8 cellular contexts compared by ENCODE assay signal in the genomic region with DNA sequence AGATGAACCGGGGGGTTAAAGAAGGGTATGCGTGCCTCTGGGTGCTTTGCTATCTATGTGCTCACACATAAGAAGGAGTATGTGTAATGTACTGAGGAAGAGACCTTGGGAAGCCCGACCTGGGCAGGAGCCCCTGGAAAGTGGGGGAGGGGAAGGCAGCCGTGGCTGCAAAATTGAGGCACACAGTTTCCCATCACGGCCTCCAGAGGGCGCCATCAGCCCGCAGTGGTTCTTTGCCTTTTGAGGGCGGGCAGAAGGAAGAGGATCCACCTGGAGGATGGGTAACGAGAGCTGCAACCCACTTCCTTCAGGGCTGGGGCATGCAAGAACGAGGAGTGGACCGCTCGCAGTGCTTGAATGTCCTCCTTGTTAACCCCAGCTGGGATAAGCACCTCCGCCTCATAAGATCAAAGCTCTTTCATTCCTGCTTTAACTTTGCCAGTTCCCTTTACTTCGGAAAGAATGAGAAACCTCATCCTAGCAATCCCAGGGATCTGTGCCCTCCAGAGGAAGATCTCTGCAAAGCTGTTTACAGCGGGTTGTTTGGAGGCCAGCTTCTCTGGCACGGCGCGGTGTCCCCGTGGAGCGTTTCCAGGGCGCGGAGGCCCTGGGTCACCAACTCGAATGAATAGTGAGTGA.
DNase-seq lines count a peak whose midpoint lies in the region; ATAC-seq and FAIRE-seq lines count a peak whose summit lies in the region.

No MANE protein-coding gene starts in this region.

- H3K9ac ChIP-seq in Karpas-422 (ENCODE audit: low read length) = no peak overlapping the region
- H3K9ac ChIP-seq in stomach smooth muscle (ENCODE audit: low read length in 2 of 2) = peak overlapping the region; percentile 13 to 66

- no peaks in the 10 kb centered on the region for H3K9me2 ChIP-seq in Karpas-422 (replicated peaks; ENCODE audit: insufficient read depth, low read length)

- no peaks in the 10 kb centered on the region for H3K79me2 ChIP-seq in Karpas-422 (ENCODE audit: low read length)

- no peaks in the 10 kb centered on the region for H4K20me1 ChIP-seq in Karpas-422 (ENCODE audit: insufficient read depth, low read depth, low read length)

- no peaks in the 10 kb centered on the region for H3K9me3 ChIP-seq in Karpas-422 (ENCODE audit: low read length)
- peaks cover 1% of the 10 kb centered on the region for H3K9me3 ChIP-seq in neuron (ENCODE audit: low read length)
- H3K9me3 ChIP-seq in stomach smooth muscle (ENCODE audit: control insufficient read depth in 2 of 2, low read length in 2 of 2) = no peaks in the 10 kb centered on the region

- H3K4me2 ChIP-seq in Karpas-422 (ENCODE audit: low read depth, low read length, poor library complexity, severe bottlenecking) = no peak overlapping the region

- H2AFZ ChIP-seq in Karpas-422 (ENCODE audit: low read length) (no peak overlapping the region), neuron (ENCODE audit: low read depth, low read length) (peak overlapping the region; percentile 50)

- H3K36me3 ChIP-seq in Karpas-422 (ENCODE audit: insufficient read depth, low read length) (no peaks in the 10 kb centered on the region), neuron (ENCODE audit: insufficient read depth, low read length) (no peaks in the 10 kb centered on the region), stomach smooth muscle (ENCODE audit: control insufficient read depth in 2 of 2, insufficient read depth in 2 of 2, low read length in 2 of 2) (no peaks in the 10 kb centered on the region)

- H3K27ac ChIP-seq in Karpas-422 (ENCODE audit: low read length) = no peak overlapping the region
- H3K27ac ChIP-seq in stomach smooth muscle (ENCODE audit: low read length) = peak overlapping the region; percentile 11

- peak; percentile 86 for ATAC-seq in GM21723 (IDR thresholded peaks at IDR 0.05; ENCODE audit: unreplicated experiment)

- FAIRE-seq in frontal cortex (lab: Jason Lieb, UNC) = no peak

- H3K4me1 ChIP-seq in Karpas-422 (ENCODE audit: low read length) (no peaks in the 10 kb centered on the region), neuron (ENCODE audit: insufficient read depth, low read length) (peaks cover 4% of the 10 kb centered on the region), stomach smooth muscle (ENCODE audit: control insufficient read depth, insufficient read depth, low read length) (peaks cover 8% of the 10 kb centered on the region)

- H3K27me3 ChIP-seq in Karpas-422 (ENCODE audit: low read length) (no peaks in the 10 kb centered on the region), neuron (ENCODE audit: insufficient read depth, low read length) (no peaks in the 10 kb centered on the region), stomach smooth muscle (ENCODE audit: control insufficient read depth in 1 of 2, insufficient read depth in 2 of 2, low read length in 2 of 2) (no peaks in the 10 kb centered on the region)

- DNase-seq in DMS53 (lab: John Stamatoyannopoulos, UW) (peak; percentile 92), Karpas-422 (peak; percentile 80), RPMI7951 (ENCODE audit: low read depth) (peak; percentile 70), frontal cortex (ENCODE audit: low spot score in 2 of 2) (peak; percentile 34 to 64)
- DNase-seq in activated effector memory CD4-positive, alpha-beta T cell treated with anti-CD3 and anti-CD28 coated beads, Interleukin-2, amount 50 U/mL, for 16 hours = peak; percentile 92

- H3K4me3 ChIP-seq in Karpas-422 (ENCODE audit: low read length) = no peak overlapping the region
- peak overlapping the region; percentile 18 for H3K4me3 ChIP-seq in neuron (ENCODE audit: low read length)
- peak overlapping the region; percentile 63 to 81 for H3K4me3 ChIP-seq in stomach smooth muscle (ENCODE audit: low read length in 2 of 2)
